ENCODE assay signal across 16 cellular contexts in genomic region chr18:70028734-70029133, GRCh38.
DNase-seq lines count a peak whose midpoint lies in the region; ATAC-seq and TF ChIP-seq lines count a peak whose summit lies in the region.
"Had no signal": no experiment of that assay in that cellular context is flagged by ENCODE, and none has a peak within 500 bp of the region (broad histone marks: within the 10 kb centered on the region; RNA-seq: fewer than 3 reads in every experiment).

No MANE protein-coding gene starts in this region.

- H3K4me1 Mint-ChIP-seq in CD8-positive, alpha-beta memory T cell, result peaks cover 0 to 5% (median 0%) of the 10 kb centered on the region in 3 donors
- H3K4me1 Mint-ChIP-seq: endodermal cell had no signal

- H3K36me3 Mint-ChIP-seq in CD8-positive, alpha-beta memory T cell, result peaks cover 29 to 60% (median 35%) of the 10 kb centered on the region in 3 donors

- no peak overlapping the region for H3K27ac Mint-ChIP-seq in CD8-positive, alpha-beta memory T cell
- H3K27ac Mint-ChIP-seq: endodermal cell; T-helper 1 cell treated with Interleukin-12 subunit alpha and Interleukin-12 subunit beta and Interleukin-4 antibody, amounts not matched to agents 30 μg/mL and 1 μg/mL, for 36 hours had no signal

- no peaks in the 10 kb centered on the region for H3K9me3 ChIP-seq in lower lobe of right lung
- no peaks in the 10 kb centered on the region for H3K9me3 ChIP-seq in CD8-positive, alpha-beta memory T cell (ENCODE audit: low read length)
- H3K9me3 ChIP-seq: breast epithelium, gastrocnemius medialis had no signal

- POLR2A ChIA-PET in CD8-positive, alpha-beta memory T cell (lab: Charles Lee), result no interaction called here

- peaks cover 22% of the 10 kb centered on the region for H3K36me3 ChIP-seq in lower lobe of right lung
- H3K36me3 ChIP-seq in CD8-positive, alpha-beta memory T cell (ENCODE audit: insufficient read depth, low read length), result peaks cover 6% of the 10 kb centered on the region
- H3K36me3 ChIP-seq: breast epithelium had no signal

- ATAC-seq in GM18517 (IDR thresholded peaks at IDR 0.05; ENCODE audit: unreplicated experiment) (peak; percentile 76), GM21367 (IDR thresholded peaks at IDR 0.05; ENCODE audit: unreplicated experiment) (peak; percentile 63), HG02885 (IDR thresholded peaks at IDR 0.05; ENCODE audit: poor library complexity, unreplicated experiment) (peak; percentile 82), HG03457 (IDR thresholded peaks at IDR 0.05; ENCODE audit: unreplicated experiment) (peak; percentile 57), omental fat pad (ENCODE audit: low FRiP score) (no peak), lower lobe of right lung (no peak)
- ATAC-seq: gastrocnemius medialis; stimulated activated naive CD8-positive, alpha-beta T cell treated with anti-CD3 and anti-CD28 coated beads, Interleukin-15, Interleukin-2, amounts not matched to agents 100 U/mL and 50 U/mL, for 24 hours had no signal

- intact Hi-C loops in lower lobe of right lung (cut with DNase I), result no loop called here

- TF ChIP-seq CTCF in omental fat pad (IDR thresholded peaks at IDR 0.05), result no peak
- TF ChIP-seq CTCF in lower lobe of right lung (IDR thresholded peaks at IDR 0.05), result no peak

- CTCF ChIA-PET in CD8-positive, alpha-beta memory T cell (lab: Charles Lee), result interaction anchor here (0.8 kb wide), 1 partner anchor 24 kb away, joined by 3 read pairs; no protein-coding TSS in a partner anchor

- H3K27me3 Mint-ChIP-seq in CD8-positive, alpha-beta memory T cell, result no peaks in the 10 kb centered on the region

- H3K4me1 ChIP-seq in lower lobe of right lung, result no peaks in the 10 kb centered on the region
- no peaks in the 10 kb centered on the region for H3K4me1 ChIP-seq in CD8-positive, alpha-beta memory T cell (ENCODE audit: insufficient read depth, low read length)
- H3K4me1 ChIP-seq: breast epithelium, gastrocnemius medialis had no signal

- H3K9me3 Mint-ChIP-seq in CD8-positive, alpha-beta memory T cell, result no peaks in the 10 kb centered on the region
- H3K9me3 Mint-ChIP-seq: endodermal cell had no signal

- H3K27ac ChIP-seq in lower lobe of right lung, result no peak overlapping the region
- no peak overlapping the region for H3K27ac ChIP-seq in CD8-positive, alpha-beta memory T cell (ENCODE audit: low read depth, low read length)
- H3K27ac ChIP-seq: breast epithelium, gastrocnemius medialis had no signal

- DNase-seq in omental fat pad (ENCODE audit: low spot score) (no peak), lower lobe of right lung (no peak), NCI-H1105 (lab: John Stamatoyannopoulos, UW) (no peak)
- no peak for DNase-seq in CD8-positive, alpha-beta memory T cell
- DNase-seq: DMS79; endodermal cell; gastrocnemius medialis; NCI-H2107; stimulated activated CD4-positive, alpha-beta T cell treated with anti-CD3 and anti-CD28 coated beads, Interleukin-2, amount 100 ng/mL, for 48 hours; stimulated activated naive CD8-positive, alpha-beta T cell treated with anti-CD3 and anti-CD28 coated beads, Interleukin-15, Interleukin-2, amounts not matched to agents 100 U/mL and 50 U/mL, for 24 hours had no signal

- no peak overlapping the region for H3K4me3 Mint-ChIP-seq in CD8-positive, alpha-beta memory T cell
- H3K4me3 Mint-ChIP-seq: endodermal cell; T-helper 1 cell treated with Interleukin-12 subunit alpha and Interleukin-12 subunit beta and Interleukin-4 antibody, amounts not matched to agents 30 μg/mL and 1 μg/mL, for 36 hours had no signal

- no peaks in the 10 kb centered on the region for H3K27me3 ChIP-seq in lower lobe of right lung (ENCODE audit: low read depth)
- no peaks in the 10 kb centered on the region for H3K27me3 ChIP-seq in CD8-positive, alpha-beta memory T cell (ENCODE audit: insufficient read depth, low read length, poor library complexity, severe bottlenecking)
- H3K27me3 ChIP-seq: breast epithelium, gastrocnemius medialis had no signal

- H3K4me3 ChIP-seq in lower lobe of right lung, result no peak overlapping the region
- no peak overlapping the region for H3K4me3 ChIP-seq in CD8-positive, alpha-beta memory T cell (ENCODE audit: low read length)
- H3K4me3 ChIP-seq: breast epithelium, gastrocnemius medialis had no signal

Comparison
In these comparisons a context has a peak if more than half of its experiments do, and no peak if none do; other contexts are left out.
1. ATAC-seq: peak in GM18517 (single experiment), GM21367 (single experiment), HG02885 (single experiment) and HG03457 (single experiment); none in omental fat pad (single experiment) and lower lobe of right lung (0 of 2).